1 cellular context compared by ENCODE assay signal in the genomic region with DNA sequence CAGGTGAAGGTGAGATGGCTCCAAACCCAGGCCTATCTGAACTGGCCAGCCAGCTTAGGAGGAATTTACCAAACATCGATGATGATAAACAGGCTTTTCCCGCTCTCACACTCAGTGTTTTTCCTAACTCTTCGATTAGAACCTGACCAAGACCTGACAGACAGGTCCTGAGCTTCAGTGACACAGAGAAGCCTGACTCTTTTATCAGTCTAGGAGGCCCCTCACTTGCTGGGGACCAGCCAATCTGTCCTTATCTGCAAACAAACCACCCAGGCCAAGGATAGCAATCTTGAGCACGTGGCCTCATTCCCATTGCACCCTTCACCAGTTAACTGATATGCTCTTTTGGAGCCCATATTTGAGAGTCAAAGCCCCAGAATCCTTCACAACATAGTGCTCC.
TF ChIP-seq lines count a peak whose summit lies in the region.

No MANE protein-coding gene starts in this region.

TF ChIP-seq in K562, 482 proteins besides CTCF, POLR2A, EP300 and RAD21 (continued from another document):
- TF ChIP-seq HES1 (IDR thresholded peaks at IDR 0.05; ENCODE audit: low read depth) (peak; percentile 71; the same call in 1 of the 2 replicates), BHLHE40 (IDR thresholded peaks at IDR 0.05; ENCODE audit: low read length) (peak; percentile 77), ELF4 (CRISPR knock-in tag; IDR thresholded peaks at IDR 0.05) (no peak), ARID1B (IDR thresholded peaks at IDR 0.05) (0 out of 2 replicates have a peak, but pooled peaks have one; percentile 33), ZEB2 (IDR thresholded peaks at IDR 0.05) (0 out of 2 replicates have a peak, but pooled peaks have one; percentile 38)
